20 cellular contexts compared by ENCODE assay signal in genomic region chr16:74322301-74322710, GRCh38. TPM values are rescaled to one million over a fixed set of nuclear protein-coding genes. Genes with fewer than 3 reads are reported as not detected.
DNase-seq lines count a peak whose midpoint lies in the region; ATAC-seq, FAIRE-seq and TF ChIP-seq lines count a peak whose summit lies in the region.
"Had no signal": no experiment of that assay in that cellular context is flagged by ENCODE, and none has a peak within 500 bp of the region (broad histone marks: within the 10 kb centered on the region; RNA-seq: fewer than 3 reads in every experiment).

No MANE protein-coding gene starts in this region.

- no peak for TF ChIP-seq EP300 in HepG2 (IDR thresholded peaks at IDR 0.05; ENCODE audit: low read depth in 2 of 2, low read length in 2 of 2)
- no peak for TF ChIP-seq EP300 in HepG2 (CRISPR knock-in tag; IDR thresholded peaks at IDR 0.05; ENCODE audit: borderline replicate concordance)

- in situ Hi-C loops in HepG2 (cut with HindIII; ENCODE audit: extremely low pct_ligation_motif_present, low pct_unique_long_range_greater_than_20kb), result no loop called here

- no peak overlapping the region for H3K9ac ChIP-seq in liver (ENCODE audit: low read depth in 1 of 2, low read length in 2 of 2)
- no peak overlapping the region for H3K9ac ChIP-seq in HepG2 (ENCODE audit: insufficient read depth, low read depth, low read length)
- H3K9ac ChIP-seq in parathyroid adenoma, result no peak overlapping the region

- 72% methylated on average over 7 of the region's 7 CpGs for WGBS in liver
- 95% methylated on average over 7 of the region's 7 CpGs for WGBS in HepG2 (ENCODE audit: low lambda C conversion rate)

- no peak overlapping the region for H3K4me2 ChIP-seq in HepG2 (ENCODE audit: low read depth, low read length)
- H3K4me2 ChIP-seq in parathyroid adenoma (ENCODE audit: low read length), result no peak overlapping the region
- H3K4me2 ChIP-seq: A549 had no signal

- ATAC-seq in HepG2 (no peak), left ventricle myocardium superior (peak; percentile 77)
- ATAC-seq: A549, foreskin keratinocyte had no signal

- peak overlapping the region; percentile 53 to 57 for H3K27ac ChIP-seq in liver (ENCODE audit: low read depth in 1 of 2, low read length in 2 of 2)
- H3K27ac ChIP-seq in HepG2 (ENCODE audit: extremely low read length, insufficient read depth, low read length), result no peak overlapping the region
- H3K27ac ChIP-seq in parathyroid adenoma, result peak overlapping the region; percentile 13
- H3K27ac ChIP-seq in vagina, result peak overlapping the region; percentile 4
- H3K27ac ChIP-seq: A549, foreskin keratinocyte had no signal

- H3K36me3 ChIP-seq in liver (ENCODE audit: control insufficient read depth in 4 of 4, insufficient read depth in 3 of 4, low read depth in 1 of 4, low read length in 3 of 4), result peaks cover 8 to 15% (median 13%) of the 10 kb centered on the region in 4 donors
- peaks cover 0 to 10% of the 10 kb centered on the region in 2 experiments; a peak in 3 of 5 replicates for H3K36me3 ChIP-seq in HepG2 (replicated peaks in 1 of 2; ENCODE audit: control insufficient read depth in 1 of 2, insufficient read depth in 2 of 2, low read length in 2 of 2)
- H3K36me3 ChIP-seq in parathyroid adenoma (ENCODE audit: control insufficient read depth, insufficient read depth, low read length), result no peaks in the 10 kb centered on the region
- H3K36me3 ChIP-seq in vagina, result peaks cover 0 to 16% of the 10 kb centered on the region in 2 donors

- no peak for FAIRE-seq in HepG2 (lab: Jason Lieb, UNC)
- FAIRE-seq: A549, GM12892 had no signal

- no peak overlapping the region for H3K4me3 ChIP-seq in liver (ENCODE audit: low read depth in 1 of 3, low read length in 3 of 3)
- no peak overlapping the region for H3K4me3 ChIP-seq in HepG2 (replicated peaks in 1 of 3; ENCODE audit: insufficient read depth in 1 of 3, low read depth in 2 of 3, low read length in 3 of 3)
- no peak overlapping the region for H3K4me3 ChIP-seq in parathyroid adenoma (ENCODE audit: low read depth, low read length)
- no peak overlapping the region for H3K4me3 ChIP-seq in vagina
- H3K4me3 ChIP-seq: A549 had no signal

- H3K9me3 ChIP-seq in liver (ENCODE audit: control insufficient read depth in 4 of 4, low read length in 3 of 4) (no peaks in the 10 kb centered on the region), HepG2 (ENCODE audit: low read length) (no peaks in the 10 kb centered on the region), parathyroid adenoma (ENCODE audit: control insufficient read depth, low read length) (no peaks in the 10 kb centered on the region), vagina (no peaks in the 10 kb centered on the region)
- H3K9me3 ChIP-seq: A549 had no signal

- POLR2A ChIA-PET in HepG2 (lab: Yijun Ruan, JAX), result no interaction called here

- TF ChIP-seq CTCF in liver (IDR thresholded peaks at IDR 0.05; ENCODE audit: low read depth, low read length, missing input control) (no peak), HepG2 (CRISPR knock-in tag; IDR thresholded peaks at IDR 0.05) (no peak), parathyroid adenoma (IDR thresholded peaks at IDR 0.05) (no peak), vagina (IDR thresholded peaks at IDR 0.05) (no peak)

- CTCF ChIA-PET in HepG2 (lab: Yijun Ruan, JAX; ENCODE audit: low intra/inter-chr PET ratio, low total read pairs), result no interaction called here

- H3K27me3 ChIP-seq in liver (ENCODE audit: control insufficient read depth in 4 of 4, insufficient read depth in 4 of 4, low read length in 3 of 4), result no peaks in the 10 kb centered on the region
- no peaks in the 10 kb centered on the region for H3K27me3 ChIP-seq in HepG2 (ENCODE audit: control insufficient read depth in 1 of 2, insufficient read depth in 2 of 2, low read length in 2 of 2)
- H3K27me3 ChIP-seq in parathyroid adenoma (ENCODE audit: control insufficient read depth, insufficient read depth, low read length), result no peaks in the 10 kb centered on the region
- no peaks in the 10 kb centered on the region for H3K27me3 ChIP-seq in vagina
- H3K27me3 ChIP-seq: foreskin keratinocyte had no signal

- no peaks in the 10 kb centered on the region for H4K20me1 ChIP-seq in HepG2 (ENCODE audit: insufficient read depth, low read length)

- H2AFZ ChIP-seq in HepG2 (ENCODE audit: low read length), result no peak overlapping the region
- no peak overlapping the region for H2AFZ ChIP-seq in parathyroid adenoma

- intact Hi-C loops in HepG2 (cut with micrococcal nuclease; ENCODE audit: unreplicated experiment) (no loop called here), left ventricle myocardium superior (cut with micrococcal nuclease) (no loop called here), vagina (cut with DNase I) (no loop called here)

- TF ChIP-seq POLR2A in HepG2 (IDR thresholded peaks at IDR 0.05; ENCODE audit: insufficient read depth in 1 of 2, low read depth in 2 of 2, low read length in 2 of 2) (no peak), vagina (IDR thresholded peaks at IDR 0.05) (no peak)

- DNase-seq in HepG2 (ENCODE audit: low spot score) (no peak), left ventricle myocardium superior (no peak), vagina (ENCODE audit: extremely low spot score in 2 of 2) (no peak), midbrain (lab: John Stamatoyannopoulos, UW) (no peak), EL (no peak), NCI-H1930 (lab: John Stamatoyannopoulos, UW) (no peak)
- DNase-seq: activated CD4-positive, alpha-beta memory T cell treated with anti-CD3 and anti-CD28 coated beads, Interleukin-2, amount 10 ng/mL, durations not matched to agents 7 days and 5 days; amygdala; central memory CD4-positive, alpha-beta T cell; DND-41; foreskin keratinocyte; GOT3; NCI-H187; NCI-H774; posterior cingulate gyrus; stimulated activated CD4-positive, alpha-beta T cell treated with anti-CD3 and anti-CD28 coated beads, Interleukin-4, amount 100 ng/mL, for 4 hours had no signal

- no peaks in the 10 kb centered on the region for H3K79me2 ChIP-seq in HepG2 (ENCODE audit: insufficient read depth, low read length)
- H3K79me2 ChIP-seq in parathyroid adenoma, result no peaks in the 10 kb centered on the region

- H3K4me1 ChIP-seq in liver (ENCODE audit: control insufficient read depth in 4 of 4, insufficient read depth in 4 of 4, low read length in 3 of 4) (no peaks in the 10 kb centered on the region), HepG2 (ENCODE audit: insufficient read depth, low read length) (no peaks in the 10 kb centered on the region), parathyroid adenoma (no peaks in the 10 kb centered on the region), vagina (no peaks in the 10 kb centered on the region)
- H3K4me1 ChIP-seq: A549, foreskin keratinocyte had no signal

- TF ChIP-seq RAD21 in liver (IDR thresholded peaks at IDR 0.05) (no peak), HepG2 (CRISPR knock-in tag; IDR thresholded peaks at IDR 0.05) (no peak)

- BruUV-seq in HepG2 (replicated peaks; lab: Mats Ljungman, UMichigan), result no TSS peak

RNA-seq across cellular contexts. Expression of gene PSMD7, which starts 25.7 kb away (rescaled TPM):
- total RNA-seq in liver (10 to 100 TPM; 33.7 to 60.5 TPM), HepG2 (2016; rRNA removed; fragmentation: Illumina TruSeq; extraction: Trizol) (224 and 322 TPM in 2 replicates), left ventricle myocardium superior (129 TPM), vagina (74.4 TPM)
- polyA plus RNA-seq in liver (10 to 100 TPM; 61.3 to 84.9 TPM), HepG2 (2011; rRNA removed) (104 and 105 TPM in 2 replicates)
- total RNA-seq in HepG2 (2016; cell fraction: cytosol; rRNA removed; fragmentation: Illumina TruSeq; extraction: Trizol; ENCODE audit: low read depth), result 39.2 and 39.5 TPM in 2 replicates
- 228 and 320 TPM in 2 replicates for total RNA-seq in HepG2 (2016; cell fraction: insoluble cytoplasmic fraction; rRNA removed; fragmentation: Illumina TruSeq; extraction: Trizol)
- total RNA-seq in HepG2 (2016; cell fraction: membrane; rRNA removed; fragmentation: Illumina TruSeq; extraction: Trizol), result 67.0 and 70.1 TPM in 2 replicates
- total RNA-seq in HepG2 (2016; cell fraction: nucleus; rRNA removed; fragmentation: Illumina TruSeq; extraction: Trizol), result 118 and 124 TPM in 2 replicates
- 82.0 and 102 TPM in 2 replicates for polyA plus RNA-seq in HepG2 (2011; cell fraction: cytosol; rRNA removed)
- polyA plus RNA-seq in HepG2 (2011; cell fraction: nucleus; rRNA removed), result 52.0 and 54.1 TPM in 2 replicates
- 127 and 139 TPM in 2 replicates for polyA plus RNA-seq in HepG2 (2012)
- 33.0 and 33.5 TPM in 2 replicates for polyA plus RNA-seq in HepG2 (2016; cell fraction: cytosol; fragmentation: Illumina TruSeq; extraction: Trizol; ENCODE audit: low read depth)
- 334 and 339 TPM in 2 replicates for polyA plus RNA-seq in HepG2 (2016; cell fraction: insoluble cytoplasmic fraction; fragmentation: Illumina TruSeq; extraction: Trizol; ENCODE audit: low read depth)
- 42.4 and 43.9 TPM in 2 replicates for polyA plus RNA-seq in HepG2 (2016; cell fraction: membrane; fragmentation: Illumina TruSeq; extraction: Trizol; ENCODE audit: low read depth)
- 161 and 163 TPM in 2 replicates for polyA plus RNA-seq in HepG2 (2016; cell fraction: nucleus; fragmentation: Illumina TruSeq; extraction: Trizol; ENCODE audit: insufficient read depth, low read depth)
- polyA minus RNA-seq in HepG2 (2011; rRNA and poly(A)+ RNA removed; ENCODE audit: low replicate concordance), result 83.5 and 125 TPM in 2 replicates
- 53.7 and 59.7 TPM in 2 replicates for polyA minus RNA-seq in HepG2 (2011; cell fraction: cytosol; rRNA and poly(A)+ RNA removed)
- polyA minus RNA-seq in HepG2 (2011; cell fraction: nucleus; rRNA and poly(A)+ RNA removed), result 85.5 and 88.6 TPM in 2 replicates

RNA-seq across cellular contexts. Expression of gene NPIPB15, which starts 53.8 kb away (rescaled TPM):
- total RNA-seq in liver (1 to 10 TPM in 1 of 2 donors, under 1 TPM in 1; 0.98 to 4.4 TPM), HepG2 (2016; rRNA removed; fragmentation: Illumina TruSeq; extraction: Trizol) (0.70 and 2.7 TPM in 2 replicates), left ventricle myocardium superior (not detected), vagina (not detected)
- polyA plus RNA-seq in liver (1 to 10 TPM; 1.8 to 7.1 TPM), HepG2 (2011; rRNA removed) (12.8 and 13.5 TPM in 2 replicates)
- 0.18 and 0.40 TPM in 2 replicates for total RNA-seq in HepG2 (2016; cell fraction: cytosol; rRNA removed; fragmentation: Illumina TruSeq; extraction: Trizol; ENCODE audit: low read depth)
- 0.28 and 2.7 TPM in 2 replicates for total RNA-seq in HepG2 (2016; cell fraction: insoluble cytoplasmic fraction; rRNA removed; fragmentation: Illumina TruSeq; extraction: Trizol)
- 0.52 and 0.99 TPM in 2 replicates for total RNA-seq in HepG2 (2016; cell fraction: membrane; rRNA removed; fragmentation: Illumina TruSeq; extraction: Trizol)
- 4.2 and 4.8 TPM in 2 replicates for total RNA-seq in HepG2 (2016; cell fraction: nucleus; rRNA removed; fragmentation: Illumina TruSeq; extraction: Trizol)
- 1.2 and 1.3 TPM in 2 replicates for polyA plus RNA-seq in HepG2 (2011; cell fraction: cytosol; rRNA removed)
- polyA plus RNA-seq in HepG2 (2011; cell fraction: nucleus; rRNA removed), result 84.2 and 96.7 TPM in 2 replicates
- polyA plus RNA-seq in HepG2 (2012), result 3.8 and 5.6 TPM in 2 replicates
- polyA plus RNA-seq in HepG2 (2016; cell fraction: cytosol; fragmentation: Illumina TruSeq; extraction: Trizol; ENCODE audit: low read depth), result 0.49 and 0.72 TPM in 2 replicates
- 0.74 and 0.83 TPM in 2 replicates for polyA plus RNA-seq in HepG2 (2016; cell fraction: insoluble cytoplasmic fraction; fragmentation: Illumina TruSeq; extraction: Trizol; ENCODE audit: low read depth)
- 0.57 and 0.63 TPM in 2 replicates for polyA plus RNA-seq in HepG2 (2016; cell fraction: membrane; fragmentation: Illumina TruSeq; extraction: Trizol; ENCODE audit: low read depth)
- polyA plus RNA-seq in HepG2 (2016; cell fraction: nucleus; fragmentation: Illumina TruSeq; extraction: Trizol; ENCODE audit: insufficient read depth, low read depth), result 23.5 and 26.3 TPM in 2 replicates
- polyA minus RNA-seq in HepG2 (2011; rRNA and poly(A)+ RNA removed; ENCODE audit: low replicate concordance), result 1.0 and 2.1 TPM in 2 replicates
- not detected in 2 replicates for polyA minus RNA-seq in HepG2 (2011; cell fraction: cytosol; rRNA and poly(A)+ RNA removed)
- 4.7 and 5.5 TPM in 2 replicates for polyA minus RNA-seq in HepG2 (2011; cell fraction: nucleus; rRNA and poly(A)+ RNA removed)
